Comparison of ENCODE assay signal across 20 cellular contexts in the genomic region with DNA sequence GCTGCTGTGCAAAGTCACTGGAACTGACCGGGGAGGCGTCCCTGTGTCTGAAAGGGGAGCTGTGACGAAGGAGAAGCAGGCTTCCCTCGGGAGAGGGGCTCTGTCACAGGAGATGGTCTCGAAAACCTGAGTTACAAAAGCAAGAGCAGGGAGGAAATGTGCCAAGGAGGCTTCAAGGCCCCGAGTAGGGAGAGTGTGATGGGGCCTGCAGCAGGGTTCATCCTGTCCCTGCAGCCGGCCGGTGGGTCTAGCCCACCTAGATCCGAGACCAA. TPM values are rescaled to one million over a fixed set of nuclear protein-coding genes. Genes with fewer than 3 reads are reported as not detected.
DNase-seq lines count a peak whose midpoint lies in the region; ATAC-seq and TF ChIP-seq lines count a peak whose summit lies in the region.
"Had no signal": no experiment of that assay in that cellular context is flagged by ENCODE, and none has a peak within 500 bp of the region (broad histone marks: within the 10 kb centered on the region; RNA-seq: fewer than 3 reads in every experiment).

No MANE protein-coding gene starts in this region.

- H3K27me3 Mint-ChIP-seq in activated CD4-positive, alpha-beta T cell treated with anti-CD3 and anti-CD28 coated beads, Interleukin-2, amount 10 ng/mL, durations not matched to agents 7 days and 5 days = no peaks in the 10 kb centered on the region
- H3K27me3 Mint-ChIP-seq in T-cell = no peaks in the 10 kb centered on the region
- no peaks in the 10 kb centered on the region; the same call in 1 of the 2 replicates for H3K27me3 Mint-ChIP-seq in HFFc6 (ENCODE audit: insufficient read depth)

- no peaks in the 10 kb centered on the region for H3K9me3 ChIP-seq in esophagus muscularis mucosa
- H3K9me3 ChIP-seq: adrenal gland, BE2C, thyroid gland had no signal

- no peak for DNase-seq in activated CD4-positive, alpha-beta T cell treated with anti-CD3 and anti-CD28 coated beads, Interleukin-2, amount 10 ng/mL, durations not matched to agents 7 days and 5 days
- no peak for DNase-seq in activated CD4-positive, alpha-beta T cell treated with anti-CD3 and anti-CD28 coated beads for 4 hours
- no peak for DNase-seq in T-cell
- peak; percentile 57 for DNase-seq in esophagus muscularis mucosa (ENCODE audit: extremely low spot score)
- peak; percentile 16 for DNase-seq in stimulated activated CD8-positive, alpha-beta memory T cell treated with anti-CD3 and anti-CD28 coated beads, Interleukin-4, amount 100 ng/mL, for 48 hours
- no peak for DNase-seq in HFFc6
- no peak for DNase-seq in DMS53 treated with DMSO at 0.1 percent for 48 hours (lab: John Stamatoyannopoulos, UW; ENCODE audit: unreplicated experiment)
- DNase-seq in anterior cingulate cortex (lab: John Stamatoyannopoulos, UW) = no peak
- DNase-seq: activated CD4-positive, alpha-beta T cell treated with anti-CD3 and anti-CD28 coated beads for 48 hours; BE2C; cerebellar nuclear complex; effector CD8-positive, alpha-beta T cell; GM23248; midbrain; NCI-H1417; NCI-H524; nucleus accumbens; stimulated activated naive CD4-positive, alpha-beta T cell; thyroid gland had no signal

- no peaks in the 10 kb centered on the region for H3K9me3 Mint-ChIP-seq in activated CD4-positive, alpha-beta T cell treated with anti-CD3 and anti-CD28 coated beads, Interleukin-2, amount 10 ng/mL, durations not matched to agents 7 days and 5 days
- H3K9me3 Mint-ChIP-seq in T-cell (no peaks in the 10 kb centered on the region), HFFc6 (no peaks in the 10 kb centered on the region)

- H3K4me1 ChIP-seq in esophagus muscularis mucosa = peaks cover 13 to 25% (median 23%) of the 10 kb centered on the region in 4 donors
- H3K4me1 ChIP-seq: BE2C had no signal

- peak overlapping the region; percentile 67 for H3K27ac Mint-ChIP-seq in activated CD4-positive, alpha-beta T cell treated with anti-CD3 and anti-CD28 coated beads, Interleukin-2, amount 10 ng/mL, durations not matched to agents 7 days and 5 days
- peak overlapping the region; percentile 31 to 39 for H3K27ac Mint-ChIP-seq in T-cell
- no peak overlapping the region for H3K27ac Mint-ChIP-seq in HFFc6

- TF ChIP-seq CTCF in esophagus muscularis mucosa (IDR thresholded peaks at IDR 0.05) = no peak
- TF ChIP-seq CTCF in HFFc6 (IDR thresholded peaks at IDR 0.05) = no peak

- no peak for TF ChIP-seq POLR2A in esophagus muscularis mucosa (IDR thresholded peaks at IDR 0.05; ENCODE audit: low read depth)

- POLR2A ChIA-PET in activated CD4-positive, alpha-beta T cell treated with anti-CD3 and anti-CD28 coated beads, Interleukin-2, amount 10 ng/mL, durations not matched to agents 7 days and 5 days (lab: Charles Lee) = no interaction called here
- POLR2A ChIA-PET in T-cell (lab: Charles Lee) = no interaction called here

- peaks cover 15 to 66% (median 56%) of the 10 kb centered on the region in 4 donors for H3K36me3 ChIP-seq in esophagus muscularis mucosa
- H3K36me3 ChIP-seq: thyroid gland had no signal

- CTCF ChIA-PET in activated CD4-positive, alpha-beta T cell treated with anti-CD3 and anti-CD28 coated beads, Interleukin-2, amount 10 ng/mL, durations not matched to agents 7 days and 5 days (lab: Charles Lee) = interaction anchor here (1.5 to 1.9 kb wide), 2 partner anchors 14 to 17 kb away, joined by 4 read pairs; a partner anchor contains a TSS
- CTCF ChIA-PET in T-cell (lab: Charles Lee) = interaction anchor here in 1 of 2 donors (0.9 kb wide), 1 partner anchor 62 kb away, joined by 3 read pairs; no protein-coding TSS in a partner anchor

- no peak for ATAC-seq in T-cell (replicated peaks in 1 of 4)

- no peak overlapping the region for H3K27ac ChIP-seq in esophagus muscularis mucosa (replicated peaks in 1 of 4)
- H3K27ac ChIP-seq: adrenal gland, GM23248, thyroid gland had no signal

- H3K27me3 ChIP-seq in esophagus muscularis mucosa = no peaks in the 10 kb centered on the region
- H3K27me3 ChIP-seq: adrenal gland, BE2C, thyroid gland had no signal

- TF ChIP-seq EP300 in esophagus muscularis mucosa (IDR thresholded peaks at IDR 0.05) = no peak

- no peak overlapping the region for H3K4me3 ChIP-seq in esophagus muscularis mucosa
- H3K4me3 ChIP-seq: adrenal gland, GM23248, thyroid gland had no signal

- WGBS in esophagus muscularis mucosa = 86% methylated on average over 8 of the region's 9 CpGs

- intact Hi-C loops in esophagus muscularis mucosa (cut with DNase I) = no loop called here

- H3K4me3 Mint-ChIP-seq in activated CD4-positive, alpha-beta T cell treated with anti-CD3 and anti-CD28 coated beads, Interleukin-2, amount 10 ng/mL, durations not matched to agents 7 days and 5 days = no peak overlapping the region
- H3K4me3 Mint-ChIP-seq in T-cell (no peak overlapping the region), HFFc6 (no peak overlapping the region)

- H3K4me1 Mint-ChIP-seq in activated CD4-positive, alpha-beta T cell treated with anti-CD3 and anti-CD28 coated beads, Interleukin-2, amount 10 ng/mL, durations not matched to agents 7 days and 5 days = peaks cover 40% of the 10 kb centered on the region
- H3K4me1 Mint-ChIP-seq in T-cell = peaks cover 22 to 24% (median 22%) of the 10 kb centered on the region in 3 donors
- peaks cover 28% of the 10 kb centered on the region for H3K4me1 Mint-ChIP-seq in HFFc6 (ENCODE audit: low read depth)

- peaks cover 65% of the 10 kb centered on the region for H3K36me3 Mint-ChIP-seq in activated CD4-positive, alpha-beta T cell treated with anti-CD3 and anti-CD28 coated beads, Interleukin-2, amount 10 ng/mL, durations not matched to agents 7 days and 5 days (ENCODE audit: low read depth)
- H3K36me3 Mint-ChIP-seq in T-cell (peaks cover 56% of the 10 kb centered on the region), HFFc6 (ENCODE audit: low read depth) (peaks cover 41% of the 10 kb centered on the region; the same call in 1 of the 2 replicates)

RNA-seq across cellular contexts. Expression of a gene that starts 16.7 kb away (rescaled TPM):
- total RNA-seq in activated CD4-positive, alpha-beta T cell treated with anti-CD3 and anti-CD28 coated beads, Interleukin-2, amount 10 ng/mL, durations not matched to agents 7 days and 5 days = 100 to 1,000 TPM in 1 of 2 experiments, 10 to 100 TPM in 1; 81.4 to 102 TPM
- 100 to 1,000 TPM in 1 of 5 donors, 10 to 100 TPM in 4; 50.8 to 128 (median 59.5) TPM for total RNA-seq in T-cell
- 100 to 1,000 TPM in 3 of 4 donors, 10 to 100 TPM in 1; 90.7 to 147 (median 102) TPM for total RNA-seq in esophagus muscularis mucosa
- total RNA-seq in HFFc6 (2021; fragmentation: NEBNext Ultra II Directional; extraction: Animal tissue kit (Norgen Biotek cat#: 25700)) = 100 to 1,000 TPM; 163 to 185 (median 170) TPM

RNA-seq across cellular contexts. Expression of a gene that starts 22.0 kb away (rescaled TPM):
- total RNA-seq in activated CD4-positive, alpha-beta T cell treated with anti-CD3 and anti-CD28 coated beads, Interleukin-2, amount 10 ng/mL, durations not matched to agents 7 days and 5 days = 10 to 100 TPM; 25.8 to 26.9 TPM
- total RNA-seq in T-cell = 10 to 100 TPM; 14.4 to 45.6 (median 22.9) TPM
- 10 to 100 TPM in 1 of 4 donors, 1 to 10 TPM in 3; 4.8 to 10.1 (median 7.6) TPM for total RNA-seq in esophagus muscularis mucosa
- total RNA-seq in HFFc6 (2021; fragmentation: NEBNext Ultra II Directional; extraction: Animal tissue kit (Norgen Biotek cat#: 25700)) = 1 to 10 TPM; 3.1 to 5.7 (median 3.9) TPM

Comparison
In these comparisons a context has a peak if more than half of its experiments do, and no peak if none do; other contexts are left out.
1. DNase-seq: peak in esophagus muscularis mucosa (single experiment) and stimulated activated CD8-positive, alpha-beta memory T cell treated with anti-CD3 and anti-CD28 coated beads, Interleukin-4, amount 100 ng/mL, for 48 hours (single experiment); none in activated CD4-positive, alpha-beta T cell treated with anti-CD3 and anti-CD28 coated beads, Interleukin-2, amount 10 ng/mL, durations not matched to agents 7 days and 5 days (single experiment), activated CD4-positive, alpha-beta T cell treated with anti-CD3 and anti-CD28 coated beads for 4 hours (0 of 2), T-cell (0 of 34), HFFc6 (single experiment), DMS53 treated with DMSO at 0.1 percent for 48 hours (single experiment) and anterior cingulate cortex (0 of 58).